In the genomic region with DNA sequence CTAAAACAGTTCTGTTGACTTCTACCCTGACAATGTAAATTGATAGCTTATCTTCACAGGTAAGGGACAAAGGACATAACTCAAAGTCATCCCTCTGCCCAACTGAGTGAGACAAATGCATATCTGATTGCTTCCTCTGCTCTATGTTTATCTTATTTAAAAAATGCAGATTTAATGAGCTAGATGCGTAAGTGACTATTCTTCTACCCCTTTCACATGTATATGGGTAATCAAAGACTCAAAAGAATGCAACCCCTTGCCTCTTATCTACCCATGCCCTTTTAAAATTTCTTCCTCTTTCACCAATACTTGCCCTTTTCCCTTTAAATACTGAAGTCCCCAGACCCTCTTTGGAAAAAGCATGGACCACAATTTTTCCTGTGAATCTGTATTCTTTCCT, we compare ENCODE assay signal across 25 cellular contexts.
"Had no signal": no experiment of that assay in that cellular context is flagged by ENCODE, and none has a peak within 500 bp of the region (broad histone marks: within the 10 kb centered on the region; RNA-seq: fewer than 3 reads in every experiment).

No MANE protein-coding gene starts in this region.

- H3K27ac ChIP-seq: HL-60, SJSA1, SK-N-MC had no signal

- ATAC-seq: HepG2 had no signal

- H3K4me3 ChIP-seq: SJSA1, SK-N-MC had no signal

- H3K36me3 ChIP-seq: SJSA1 had no signal

- H3K27me3 ChIP-seq: SJSA1 had no signal

- FAIRE-seq: HTR-8/SVneo, RCC 7860 had no signal

- H3K9me3 ChIP-seq: SJSA1 had no signal

- DNase-seq: IMR-90, Karpas-422, KG1, MM.1S, NCI-H1092 treated with DMSO at 0.1 percent for 48 hours, NCI-H1436, NCI-H187, NCI-H2029, NCI-H2081 treated with DMSO at 0.1 percent for 48 hours, NCI-H2171, NCI-H226, NCI-H446, NCI-H510A, NCI-H524 treated with DMSO at 0.1 percent for 48 hours, NCI-H69, NCI-H774, Right ventricle myocardium superior, RPMI8226, SIG-M5 had no signal

- H3K4me1 ChIP-seq: SJSA1 had no signal
